8 cellular contexts compared by ENCODE assay signal in genomic region chr4:22630141-22630975, GRCh38.
DNase-seq lines count a peak whose midpoint lies in the region; TF ChIP-seq lines count a peak whose summit lies in the region.
"Not testable (repeated sequence)": the region's sequence is repeated elsewhere in the genome, so short reads cannot be mapped to it uniquely, and the experiment has no call there.

No MANE protein-coding gene starts in this region.

- H3K4me3 ChIP-seq in HAP-1 = not testable (repeated sequence)

- not testable (repeated sequence) for TF ChIP-seq CTCF in nephron progenitor cell (IDR thresholded peaks at IDR 0.05)

- H3K36me3 ChIP-seq in HAP-1 (replicated peaks) = not testable (repeated sequence)

- peak overlapping the region; percentile 40 for H3K27ac Mint-ChIP-seq in nephron progenitor cell

- not testable (repeated sequence) for H3K9me3 ChIP-seq in HAP-1

- DNase-seq in HAP-1 (ENCODE audit: low spot score in 2 of 2) (peak; percentile 71 to 96), NCI-H1417 treated with DMSO at 0.1 percent for 48 hours (lab: John Stamatoyannopoulos, UW) (peak; percentile 49), NCI-H345 (lab: John Stamatoyannopoulos, UW) (peak; percentile 9), NCI-H748 treated with DMSO at 0.1 percent for 48 hours (lab: John Stamatoyannopoulos, UW) (peak; percentile 21), astrocyte of the hippocampus (ENCODE audit: low read depth, low spot score) (peak; percentile 24), foreskin melanocyte (peak; percentile 80), retina (peak; percentile 68)
- not testable (repeated sequence) for DNase-seq in nephron progenitor cell

- H3K36me3 Mint-ChIP-seq in nephron progenitor cell (ENCODE audit: low read depth) = not testable (repeated sequence)

- H3K4me1 ChIP-seq in HAP-1 = peaks cover 22% of the 10 kb centered on the region

- not testable (repeated sequence) for H3K4me3 Mint-ChIP-seq in nephron progenitor cell

- not testable (repeated sequence) for H3K27me3 Mint-ChIP-seq in nephron progenitor cell (ENCODE audit: low read depth, poor library complexity)

- not testable (repeated sequence) for H3K4me1 Mint-ChIP-seq in nephron progenitor cell

- H3K9me3 Mint-ChIP-seq in nephron progenitor cell = not testable (repeated sequence)

- in situ Hi-C loops in HAP-1 (cut with MboI; ENCODE audit: low sequenced_read_pairs) = not testable (repeated sequence)

- H3K27me3 ChIP-seq in HAP-1 (ENCODE audit: low read depth) = peaks cover 49% of the 10 kb centered on the region
